ENCODE assay signal across 8 cellular contexts in genomic region chr4:123505457-123506310, GRCh38.
DNase-seq lines count a peak whose midpoint lies in the region; ATAC-seq and TF ChIP-seq lines count a peak whose summit lies in the region.

No MANE protein-coding gene starts in this region.

- no peak for TF ChIP-seq EP300 in upper lobe of left lung (IDR thresholded peaks at IDR 0.05)

- H3K79me2 ChIP-seq in GM23248 (ENCODE audit: insufficient read depth) (no peaks in the 10 kb centered on the region), MM.1S (ENCODE audit: low read length) (no peaks in the 10 kb centered on the region)

- no peak overlapping the region for H3K27ac ChIP-seq in GM23248
- H3K27ac ChIP-seq in muscle layer of colon (ENCODE audit: low read depth, low read length) = peak overlapping the region; percentile 13
- H3K27ac ChIP-seq in upper lobe of left lung = peak overlapping the region; percentile 77 to 85 (median 80)
- no peak overlapping the region for H3K27ac ChIP-seq in MM.1S (ENCODE audit: low read length)

- H3K9ac ChIP-seq in GM23248 (peak overlapping the region; percentile 46), muscle layer of colon (ENCODE audit: low read length) (peak overlapping the region; percentile 37), MM.1S (ENCODE audit: low read length) (no peak overlapping the region)

- no peaks in the 10 kb centered on the region for H3K27me3 ChIP-seq in GM23248 (replicated peaks; ENCODE audit: insufficient read depth)
- no peaks in the 10 kb centered on the region for H3K27me3 ChIP-seq in muscle layer of colon (ENCODE audit: control insufficient read depth in 1 of 2, insufficient read depth in 2 of 2, low read length in 2 of 2)
- H3K27me3 ChIP-seq in upper lobe of left lung = no peaks in the 10 kb centered on the region
- no peaks in the 10 kb centered on the region for H3K27me3 ChIP-seq in MM.1S (replicated peaks; ENCODE audit: insufficient read depth, low read length)

- peak overlapping the region; percentile 71 for H3K4me3 ChIP-seq in GM23248
- H3K4me3 ChIP-seq in fibroblast of pulmonary artery (replicated peaks; ENCODE audit: low read depth, low read length) = peak overlapping the region; percentile 55
- H3K4me3 ChIP-seq in muscle layer of colon (ENCODE audit: low read depth in 1 of 2, low read length in 2 of 2) = peak overlapping the region; percentile 28 to 64
- H3K4me3 ChIP-seq in upper lobe of left lung = peak overlapping the region; percentile 32 to 62 (median 50)
- H3K4me3 ChIP-seq in MM.1S (ENCODE audit: low read length) = no peak overlapping the region

- H3K4me1 ChIP-seq in GM23248 (ENCODE audit: insufficient read depth) = no peaks in the 10 kb centered on the region
- peaks cover 7% of the 10 kb centered on the region for H3K4me1 ChIP-seq in muscle layer of colon (ENCODE audit: insufficient read depth, low read length)
- peaks cover 0 to 7% (median 6%) of the 10 kb centered on the region in 4 donors for H3K4me1 ChIP-seq in upper lobe of left lung
- peaks cover 5% of the 10 kb centered on the region; the same call in 1 of the 2 replicates for H3K4me1 ChIP-seq in MM.1S (ENCODE audit: low read length)

- peak; percentile 67 to 85 for ATAC-seq in upper lobe of left lung (ENCODE audit: low FRiP score in 2 of 2)

- H3F3A ChIP-seq in GM23248 (ENCODE audit: insufficient read depth) (no peaks in the 10 kb centered on the region), MM.1S (ENCODE audit: insufficient read depth, low read length) (no peaks in the 10 kb centered on the region)

- H3K9me2 ChIP-seq in GM23248 (ENCODE audit: insufficient read depth) (no peaks in the 10 kb centered on the region), MM.1S (replicated peaks; ENCODE audit: insufficient read depth, low read length) (no peaks in the 10 kb centered on the region)

- peak in 1 of 4 donors; percentile 47 for TF ChIP-seq POLR2A in upper lobe of left lung (IDR thresholded peaks at IDR 0.05)

- peak; percentile 28 for DNase-seq in DMS79 treated with DMSO at 0.1 percent for 48 hours (lab: John Stamatoyannopoulos, UW)
- DNase-seq in GM23248 = peak; percentile 60
- peak; percentile 71 for DNase-seq in NCI-H2029 (lab: John Stamatoyannopoulos, UW)
- peak; percentile 67 for DNase-seq in activated CD8-positive, alpha-beta memory T cell treated with anti-CD3 and anti-CD28 coated beads, Interleukin-2, amount 50 U/mL, for 48 hours
- peak; percentile 70 for DNase-seq in fibroblast of pulmonary artery (ENCODE audit: low read depth)
- peak; percentile 36 to 91 for DNase-seq in upper lobe of left lung
- DNase-seq in MM.1S = no peak

- H2AFZ ChIP-seq in GM23248 (peak overlapping the region; percentile 85), MM.1S (ENCODE audit: low read length) (no peak overlapping the region)

- 12% methylated on average over 55 of the region's 55 CpGs for WGBS in GM23248 (ENCODE audit: low coverage in 1 of 2, low lambda C conversion rate in 2 of 2, missing lambda C conversion rate in 2 of 2), 2 experiments
- WGBS in upper lobe of left lung, 2 donors = 6 to 8% methylated on average over 50 to 55 of the region's 55 CpGs

- no peaks in the 10 kb centered on the region for H3K36me3 ChIP-seq in GM23248 (ENCODE audit: low read depth)
- H3K36me3 ChIP-seq in muscle layer of colon (ENCODE audit: insufficient read depth, low read length) = no peaks in the 10 kb centered on the region
- H3K36me3 ChIP-seq in upper lobe of left lung = no peaks in the 10 kb centered on the region
- H3K36me3 ChIP-seq in MM.1S (replicated peaks; ENCODE audit: insufficient read depth, low read length) = no peaks in the 10 kb centered on the region

- H3K4me2 ChIP-seq in GM23248 (ENCODE audit: unreplicated experiment) (peak overlapping the region; percentile 77), MM.1S (ENCODE audit: low read depth, low read length) (no peak overlapping the region)

- no peaks in the 10 kb centered on the region for H4K20me1 ChIP-seq in GM23248 (ENCODE audit: insufficient read depth)
- no peaks in the 10 kb centered on the region for H4K20me1 ChIP-seq in MM.1S (ENCODE audit: insufficient read depth, low read length)

- in situ Hi-C loops in GM23248 (cut with MboI) = no loop called here

- H3K9me3 ChIP-seq in GM23248 (ENCODE audit: low read depth) = no peaks in the 10 kb centered on the region
- no peaks in the 10 kb centered on the region for H3K9me3 ChIP-seq in muscle layer of colon (ENCODE audit: low read length)
- no peaks in the 10 kb centered on the region for H3K9me3 ChIP-seq in upper lobe of left lung
- no peaks in the 10 kb centered on the region for H3K9me3 ChIP-seq in MM.1S (replicated peaks; ENCODE audit: insufficient read depth, low read length)

- TF ChIP-seq CTCF in fibroblast of pulmonary artery (IDR thresholded peaks at IDR 0.05; ENCODE audit: low read length, missing control alignments) = no peak
- TF ChIP-seq CTCF in upper lobe of left lung (IDR thresholded peaks at IDR 0.05) = no peak
- TF ChIP-seq CTCF in MM.1S (IDR thresholded peaks at IDR 0.05; ENCODE audit: low read length) = no peak

Comparison
In these comparisons a context has a peak if more than half of its experiments do, and no peak if none do; other contexts are left out.
1. H3K27ac ChIP-seq: peak in muscle layer of colon (single experiment) and upper lobe of left lung (4 of 4); none in GM23248 (single experiment) and MM.1S (single experiment).